1 cellular context compared by ENCODE assay signal in the genomic region with DNA sequence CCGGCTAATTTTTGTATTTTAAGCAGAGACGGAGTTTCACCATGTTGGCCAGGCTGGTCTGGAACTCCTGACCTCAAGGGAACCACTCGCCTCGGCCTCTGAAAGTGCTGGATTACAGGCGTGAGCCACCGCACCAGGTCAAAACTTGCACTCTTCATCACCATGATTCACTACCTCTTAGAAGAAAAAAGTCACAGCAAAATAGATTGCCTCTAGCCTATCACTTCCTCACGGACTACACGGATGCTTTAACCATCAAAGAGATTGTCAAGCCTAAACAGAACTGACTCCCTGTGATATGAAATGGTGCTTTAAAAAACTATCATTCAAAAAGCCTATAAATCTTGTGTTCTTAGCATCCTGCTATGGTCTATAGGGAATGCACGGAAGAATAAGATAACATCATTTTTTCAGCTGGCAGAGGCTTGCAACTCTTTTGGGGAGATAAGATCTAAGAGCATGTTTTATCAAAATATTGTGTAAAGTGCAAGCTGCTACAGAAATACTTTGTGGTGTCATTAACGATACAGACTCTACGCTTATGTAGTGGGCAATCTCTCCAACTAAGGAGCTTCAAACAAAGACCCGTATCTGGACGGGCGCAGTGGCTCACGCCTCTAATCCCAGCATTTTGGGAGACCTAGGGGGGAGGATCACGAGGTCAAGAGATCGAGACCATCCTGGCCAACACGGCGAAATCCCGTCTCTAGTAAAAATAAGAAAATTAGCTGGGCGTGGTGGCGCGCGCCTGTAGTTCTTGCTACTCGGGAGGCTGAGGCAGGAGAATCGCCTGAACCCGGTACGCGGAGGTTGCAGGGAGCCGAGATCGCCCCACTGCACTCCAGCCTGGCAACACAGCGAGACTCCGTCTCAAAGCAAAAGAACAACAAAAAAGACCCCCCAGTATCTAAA.
TF ChIP-seq lines count a peak whose summit lies in the region.

No MANE protein-coding gene starts in this region.

TF ChIP-seq in K562, 482 proteins besides CTCF, POLR2A, EP300 and RAD21 (continued from another document):
- TF ChIP-seq ZFP36 (IDR thresholded peaks at IDR 0.05; ENCODE audit: low read depth, low read length, partially characterized antibody) (no peak), PCBP2 (IDR thresholded peaks at IDR 0.05; ENCODE audit: low read depth, low read length, poor library complexity, severe bottlenecking) (no peak), TBP (optimal IDR thresholded peaks at IDR 0.05; ENCODE audit: low read depth, low read length) (peak; percentile 77), CREM (IDR thresholded peaks at IDR 0.05; ENCODE audit: low read depth) (0 out of 2 replicates have a peak, but pooled peaks have one; percentile 5), ZNF785 (CRISPR knock-in tag; IDR thresholded peaks at IDR 0.05) (no peak), ZNF23 (CRISPR knock-in tag; IDR thresholded peaks at IDR 0.05) (no peak), NFIX (CRISPR knock-in tag; IDR thresholded peaks at IDR 0.05; ENCODE audit: low read depth) (no peak), MAZ (CRISPR knock-in tag; conservative IDR thresholded peaks at IDR 0.05 in 1 of 2, IDR thresholded peaks at IDR 0.05 in 1 of 2) (0 out of 4 replicates have a peak, but pooled peaks of 1 of the 2 experiments have one; percentile 24), SREBF2 (CRISPR knock-in tag; IDR thresholded peaks at IDR 0.05) (no peak), PRMT5 (CRISPR knock-in tag; IDR thresholded peaks at IDR 0.05) (no peak), CUX1 (CRISPR knock-in tag; IDR thresholded peaks at IDR 0.05) (no peak), RCOR1 (IDR thresholded peaks at IDR 0.05; ENCODE audit: borderline replicate concordance in 1 of 2, low read depth in 2 of 2, low read length in 2 of 2) (0 out of 4 replicates have a peak, but pooled peaks of 1 of the 2 experiments have one; percentile 47)
- TF ChIP-seq, protein P1, sequence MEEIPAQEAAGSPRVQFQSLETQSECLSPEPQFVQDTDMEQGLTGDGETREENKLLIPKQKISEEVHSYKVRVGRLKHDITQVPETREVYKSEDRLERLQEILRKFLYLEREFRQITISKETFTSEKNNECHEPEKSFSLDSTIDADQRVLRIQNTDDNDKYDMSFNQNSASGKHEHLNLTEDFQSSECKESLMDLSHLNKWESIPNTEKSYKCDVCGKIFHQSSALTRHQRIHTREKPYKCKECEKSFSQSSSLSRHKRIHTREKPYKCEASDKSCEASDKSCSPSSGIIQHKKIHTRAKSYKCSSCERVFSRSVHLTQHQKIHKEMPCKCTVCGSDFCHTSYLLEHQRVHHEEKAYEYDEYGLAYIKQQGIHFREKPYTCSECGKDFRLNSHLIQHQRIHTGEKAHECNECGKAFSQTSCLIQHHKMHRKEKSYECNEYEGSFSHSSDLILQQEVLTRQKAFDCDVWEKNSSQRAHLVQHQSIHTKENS (CRISPR knock-in tag; IDR thresholded peaks at IDR 0.05) = no peak
TF ChIP-seq in K562: peak in this region for 42.
